Comparison of ENCODE assay signal across 15 cellular contexts in genomic region chrX:64192673-64193072, GRCh38. TPM values are rescaled to one million over a fixed set of nuclear protein-coding genes. Genes with fewer than 3 reads are reported as not detected.
DNase-seq lines count a peak whose midpoint lies in the region; ATAC-seq and TF ChIP-seq lines count a peak whose summit lies in the region.
"Had no signal": no experiment of that assay in that cellular context is flagged by ENCODE, and none has a peak within 500 bp of the region (broad histone marks: within the 10 kb centered on the region; RNA-seq: fewer than 3 reads in every experiment).

No MANE protein-coding gene starts in this region.

- no peaks in the 10 kb centered on the region for H3K4me1 Mint-ChIP-seq in activated CD4-positive, alpha-beta memory T cell treated with anti-CD3 and anti-CD28 coated beads, Interleukin-2, amount 10 ng/mL, durations not matched to agents 7 days and 5 days

- peaks cover 10% of the 10 kb centered on the region for H3K36me3 Mint-ChIP-seq in activated CD4-positive, alpha-beta memory T cell treated with anti-CD3 and anti-CD28 coated beads, Interleukin-2, amount 10 ng/mL, durations not matched to agents 7 days and 5 days (ENCODE audit: low read depth)

- no peaks in the 10 kb centered on the region for H3K27me3 Mint-ChIP-seq in activated CD4-positive, alpha-beta memory T cell treated with anti-CD3 and anti-CD28 coated beads, Interleukin-2, amount 10 ng/mL, durations not matched to agents 7 days and 5 days
- H3K27me3 Mint-ChIP-seq: CD4-positive, alpha-beta T cell had no signal

- CTCF ChIA-PET in activated CD4-positive, alpha-beta memory T cell treated with anti-CD3 and anti-CD28 coated beads, Interleukin-2, amount 10 ng/mL, durations not matched to agents 7 days and 5 days (lab: Charles Lee) = no interaction called here

- ATAC-seq in Right ventricle myocardium inferior = peak; percentile 88
- ATAC-seq in heart left ventricle = peak in 3 of 4 donors; percentile 22 to 57 (median 49)
- ATAC-seq in left ventricle myocardium superior = peak; percentile 82
- ATAC-seq: A549 had no signal

- intact Hi-C loops in Right ventricle myocardium inferior (cut with DNase I) (no loop called here), heart left ventricle (cut with DNase I) (no loop called here), left ventricle myocardium superior (cut with micrococcal nuclease) (no loop called here), adrenal gland (cut with DNase I) (no loop called here)

- H3K27ac Mint-ChIP-seq in activated CD4-positive, alpha-beta memory T cell treated with anti-CD3 and anti-CD28 coated beads, Interleukin-2, amount 10 ng/mL, durations not matched to agents 7 days and 5 days = no peak overlapping the region
- H3K27ac Mint-ChIP-seq: CD4-positive, alpha-beta T cell had no signal

- H3K4me3 ChIP-seq in right atrium auricular region (no peak overlapping the region), heart left ventricle (no peak overlapping the region), adrenal gland (no peak overlapping the region)
- H3K4me3 ChIP-seq: A549 had no signal

- H3K9me3 ChIP-seq in right atrium auricular region (no peaks in the 10 kb centered on the region), heart left ventricle (no peaks in the 10 kb centered on the region), adrenal gland (replicated peaks in 1 of 3) (no peaks in the 10 kb centered on the region)
- H3K9me3 ChIP-seq: A549, Caco-2 had no signal

- H3K4me1 ChIP-seq in right atrium auricular region (peaks cover 0 to 8% of the 10 kb centered on the region in 2 donors), heart left ventricle (peaks cover 0 to 22% (median 0%) of the 10 kb centered on the region in 12 donors), adrenal gland (replicated peaks in 1 of 2) (no peaks in the 10 kb centered on the region)
- H3K4me1 ChIP-seq: A549 had no signal

- peaks cover 13% of the 10 kb centered on the region for H3K36me3 ChIP-seq in right atrium auricular region
- H3K36me3 ChIP-seq in heart left ventricle = peaks cover 0 to 14% (median 3%) of the 10 kb centered on the region in 9 donors
- H3K36me3 ChIP-seq in adrenal gland (replicated peaks in 1 of 2) = no peaks in the 10 kb centered on the region

- H3K27ac ChIP-seq in right atrium auricular region (no peak overlapping the region), heart left ventricle (peak overlapping the region in 2 of 12 donors; percentile 24), adrenal gland (no peak overlapping the region)
- H3K27ac ChIP-seq: 22Rv1, A549, C4-2B had no signal

- TF ChIP-seq POLR2A in heart left ventricle (IDR thresholded peaks at IDR 0.05) (no peak), adrenal gland (IDR thresholded peaks at IDR 0.05) (no peak)

- H3K4me3 Mint-ChIP-seq in activated CD4-positive, alpha-beta memory T cell treated with anti-CD3 and anti-CD28 coated beads, Interleukin-2, amount 10 ng/mL, durations not matched to agents 7 days and 5 days = no peak overlapping the region
- H3K4me3 Mint-ChIP-seq: CD4-positive, alpha-beta T cell had no signal

- TF ChIP-seq CTCF in right atrium auricular region (IDR thresholded peaks at IDR 0.05) (no peak), heart left ventricle (IDR thresholded peaks at IDR 0.05) (no peak), adrenal gland (IDR thresholded peaks at IDR 0.05) (no peak)

- DNase-seq in Right ventricle myocardium inferior (ENCODE audit: missing footprints) (no peak), right atrium auricular region (ENCODE audit: low spot score) (no peak), heart left ventricle (peak in 3 of 5 donors; percentile 8 to 30 (median 17)), left ventricle myocardium superior (peak; percentile 38), putamen (ENCODE audit: low spot score) (no peak), adrenal gland (no peak)
- DNase-seq in activated CD4-positive, alpha-beta T cell treated with anti-CD3 and anti-CD28 coated beads for 1 hour = no peak
- DNase-seq in activated CD4-positive, alpha-beta memory T cell treated with anti-CD3 and anti-CD28 coated beads, Interleukin-2, amount 10 ng/mL, durations not matched to agents 7 days and 5 days = no peak
- DNase-seq: AML-193; Caco-2; CD4-positive, alpha-beta T cell; HCEC 1CT had no signal

- H3K27me3 ChIP-seq in right atrium auricular region = no peaks in the 10 kb centered on the region
- no peaks in the 10 kb centered on the region for H3K27me3 ChIP-seq in heart left ventricle
- H3K27me3 ChIP-seq in adrenal gland = no peaks in the 10 kb centered on the region

- 52 to 90% (median 77%) methylated on average over 5 of the region's 5 CpGs for WGBS in heart left ventricle, 4 donors
- WGBS in adrenal gland, 4 donors = 50 to 77% (median 70%) methylated on average over 2 to 5 of the region's 5 CpGs

- H3K9me3 Mint-ChIP-seq in activated CD4-positive, alpha-beta memory T cell treated with anti-CD3 and anti-CD28 coated beads, Interleukin-2, amount 10 ng/mL, durations not matched to agents 7 days and 5 days = no peaks in the 10 kb centered on the region
- H3K9me3 Mint-ChIP-seq: CD4-positive, alpha-beta T cell had no signal

- POLR2A ChIA-PET in activated CD4-positive, alpha-beta memory T cell treated with anti-CD3 and anti-CD28 coated beads, Interleukin-2, amount 10 ng/mL, durations not matched to agents 7 days and 5 days (lab: Charles Lee) = no interaction called here

RNA-seq across cellular contexts. Expression of gene AMER1, which starts 12.8 kb away (rescaled TPM):
- total RNA-seq in Right ventricle myocardium inferior (4.1 TPM), right atrium auricular region (1 to 10 TPM; 3.5 to 4.1 TPM), heart left ventricle (1 to 10 TPM; 3.6 to 5.6 (median 4.5) TPM), left ventricle myocardium superior (4.4 TPM), adrenal gland (1 to 10 TPM; 2.8 to 6.1 (median 4.7) TPM)
- polyA plus RNA-seq in heart left ventricle (1 to 10 TPM; 1.7 to 2.6 TPM), adrenal gland (1 to 10 TPM in 2 of 3 donors, under 1 TPM in 1; 0.54 to 3.1 (median 2.3) TPM)
- total RNA-seq in activated CD4-positive, alpha-beta memory T cell treated with anti-CD3 and anti-CD28 coated beads, Interleukin-2, amount 10 ng/mL, durations not matched to agents 7 days and 5 days = 1 to 10 TPM; 2.9 to 3.0 TPM

RNA-seq across cellular contexts. Expression of gene ASB12, which starts 37.7 kb away (rescaled TPM):
- 2.5 TPM for total RNA-seq in Right ventricle myocardium inferior
- under 1 TPM in 1 of 2 donors, not detected in 1; 0.85 TPM for total RNA-seq in right atrium auricular region
- total RNA-seq in heart left ventricle = 1 to 10 TPM; 2.2 to 5.1 (median 3.0) TPM
- 1 to 10 TPM; 1.4 to 3.7 TPM for polyA plus RNA-seq in heart left ventricle
- total RNA-seq in left ventricle myocardium superior = 3.0 TPM
- under 1 TPM in 1 of 2 experiments, not detected in 1; 0.38 TPM for total RNA-seq in activated CD4-positive, alpha-beta memory T cell treated with anti-CD3 and anti-CD28 coated beads, Interleukin-2, amount 10 ng/mL, durations not matched to agents 7 days and 5 days
- total RNA-seq in adrenal gland = under 1 TPM in 3 of 8 donors, not detected in 5; 0.19 to 0.95 (median 0.28) TPM
- polyA plus RNA-seq in adrenal gland = under 1 TPM; 0.24 to 0.64 (median 0.46) TPM
- total RNA-seq: Caco-2; CD4-positive, alpha-beta T cell had no signal

Comparison
In these comparisons a context has a peak if more than half of its experiments do, and no peak if none do; other contexts are left out.
1. DNase-seq: peak in heart left ventricle (3 of 5) and left ventricle myocardium superior (single experiment); none in Right ventricle myocardium inferior (single experiment), right atrium auricular region (single experiment), putamen (single experiment), activated CD4-positive, alpha-beta T cell treated with anti-CD3 and anti-CD28 coated beads for 1 hour (single experiment), activated CD4-positive, alpha-beta memory T cell treated with anti-CD3 and anti-CD28 coated beads, Interleukin-2, amount 10 ng/mL, durations not matched to agents 7 days and 5 days (single experiment) and adrenal gland (0 of 7).
2. Peak in every context shown above with its lines, with median percentiles within 50 percentile points of each other: ATAC-seq.